Comparison of ENCODE assay signal across 9 cellular contexts in genomic region chr11:63491240-63491587, GRCh38. TPM values are rescaled to one million over a fixed set of nuclear protein-coding genes. Genes with fewer than 3 reads are reported as not detected.
DNase-seq lines count a peak whose midpoint lies in the region; ATAC-seq, FAIRE-seq and TF ChIP-seq lines count a peak whose summit lies in the region.
"Had no signal": no experiment of that assay in that cellular context is flagged by ENCODE, and none has a peak within 500 bp of the region (broad histone marks: within the 10 kb centered on the region; RNA-seq: fewer than 3 reads in every experiment).

No MANE protein-coding gene starts in this region.

- H3K27ac ChIP-seq in cardiac muscle cell (no peak overlapping the region), endothelial cell of umbilical vein (ENCODE audit: insufficient read depth, low read depth, low read length) (no peak overlapping the region), vagina (peak overlapping the region; percentile 57)

- no peaks in the 10 kb centered on the region for H3K79me2 ChIP-seq in endothelial cell of umbilical vein (ENCODE audit: control insufficient read depth, insufficient read depth, low read length)

- DNase-seq in cardiac muscle cell (ENCODE audit: low read depth in 1 of 2, low spot score in 1 of 2): no peak
- DNase-seq in left ventricle myocardium superior: no peak
- no peak for DNase-seq in endothelial cell of umbilical vein (ENCODE audit: low read depth, low spot score)
- no peak for DNase-seq in natural killer cell
- no peak for DNase-seq in vagina (ENCODE audit: extremely low spot score in 2 of 2)
- no peak for DNase-seq in NCI-H1048 (lab: John Stamatoyannopoulos, UW)
- DNase-seq in activated effector memory CD4-positive, alpha-beta T cell treated with Interleukin-2 at 50 U/mL for 16 hours: no peak

- FAIRE-seq in endothelial cell of umbilical vein (lab: Jason Lieb, UNC): no peak

- H3K4me3 ChIP-seq in cardiac muscle cell (peak overlapping the region; percentile 28), endothelial cell of umbilical vein (replicated peaks in 1 of 3; ENCODE audit: insufficient read depth in 1 of 3, low read depth in 1 of 3, low read length in 3 of 3) (peak overlapping the region; percentile 12 to 29 (median 23)), vagina (peak overlapping the region; percentile 50 to 57)

- H3K36me3 ChIP-seq in cardiac muscle cell: no peaks in the 10 kb centered on the region
- no peaks in the 10 kb centered on the region for H3K36me3 ChIP-seq in endothelial cell of umbilical vein (ENCODE audit: control insufficient read depth in 2 of 2, extremely low read depth in 1 of 2, insufficient read depth in 2 of 2, low read length in 2 of 2)
- no peaks in the 10 kb centered on the region for H3K36me3 ChIP-seq in vagina

- CTCF ChIA-PET in endothelial cell of umbilical vein (lab: Charles Lee): interaction anchor here (1.1 to 4.1 kb wide), 2 partner anchors 8 to 12 kb away, joined by 3 to 18 read pairs; no protein-coding TSS in a partner anchor

- H3K27me3 Mint-ChIP-seq in natural killer cell (ENCODE audit: low read depth in 2 of 2): peaks cover 15 to 25% of the 10 kb centered on the region in 2 donors

- peak overlapping the region; percentile 90 for H3K4me3 Mint-ChIP-seq in natural killer cell

- no peaks in the 10 kb centered on the region for H3K36me3 Mint-ChIP-seq in natural killer cell

- peak overlapping the region; percentile 31 for H3K4me2 ChIP-seq in endothelial cell of umbilical vein (ENCODE audit: insufficient read depth, low read length)

- no peaks in the 10 kb centered on the region for H3K9me3 ChIP-seq in cardiac muscle cell (ENCODE audit: low read depth)
- no peaks in the 10 kb centered on the region for H3K9me3 ChIP-seq in endothelial cell of umbilical vein (replicated peaks; ENCODE audit: control insufficient read depth, insufficient read depth, low read length)
- H3K9me3 ChIP-seq in vagina: no peaks in the 10 kb centered on the region

- dilution Hi-C loops in endothelial cell of umbilical vein (cut with MboI; ENCODE audit: extremely low pct_ligation_motif_present, low sequenced_read_pairs): no loop called here

- POLR2A ChIA-PET in endothelial cell of umbilical vein (lab: Charles Lee): no interaction called here

- H3K9me1 ChIP-seq in endothelial cell of umbilical vein (replicated peaks; ENCODE audit: control insufficient read depth, extremely low read depth, insufficient read depth, low read length): no peaks in the 10 kb centered on the region

- no peak for TF ChIP-seq CTCF in cardiac muscle cell (IDR thresholded peaks at IDR 0.05; ENCODE audit: low read depth, low read length)
- no peak for TF ChIP-seq CTCF in endothelial cell of umbilical vein (IDR thresholded peaks at IDR 0.05; ENCODE audit: extremely low read depth in 1 of 2, insufficient read depth in 1 of 2, low read depth in 1 of 2, low read length in 2 of 2)
- no peak for TF ChIP-seq CTCF in natural killer cell (IDR thresholded peaks at IDR 0.05)
- no peak for TF ChIP-seq CTCF in vagina (IDR thresholded peaks at IDR 0.05)

- H3K27me3 ChIP-seq in cardiac muscle cell: peaks cover 28% of the 10 kb centered on the region
- H3K27me3 ChIP-seq in endothelial cell of umbilical vein (ENCODE audit: control insufficient read depth in 2 of 2, insufficient read depth in 2 of 2, low read length in 2 of 2): peaks cover 40 to 55% of the 10 kb centered on the region in 2 experiments
- no peaks in the 10 kb centered on the region for H3K27me3 ChIP-seq in vagina

- no peak overlapping the region for H2AFZ ChIP-seq in endothelial cell of umbilical vein (ENCODE audit: low read depth, low read length)

- BruUV-seq in endothelial cell of umbilical vein (replicated peaks; lab: Mats Ljungman, UMichigan): no TSS peak

- intact Hi-C loops in left ventricle myocardium superior (cut with micrococcal nuclease) (no loop called here), endothelial cell of umbilical vein (cut with micrococcal nuclease) (no loop called here), natural killer cell (cut with micrococcal nuclease) (no loop called here), vagina (cut with DNase I) (no loop called here)

- peaks cover 14 to 25% of the 10 kb centered on the region in 2 donors for H3K4me1 Mint-ChIP-seq in natural killer cell

- no peak for ATAC-seq in left ventricle myocardium superior
- ATAC-seq in natural killer cell: no peak
- ATAC-seq in HG02870 (IDR thresholded peaks at IDR 0.05; ENCODE audit: unreplicated experiment): no peak

- no peaks in the 10 kb centered on the region for H3K9me3 Mint-ChIP-seq in natural killer cell

- H3K27ac Mint-ChIP-seq in natural killer cell: peak overlapping the region in 1 of 2 donors; percentile 78

- H3K9ac ChIP-seq in endothelial cell of umbilical vein (replicated peaks; ENCODE audit: extremely low read depth, insufficient read depth, low read length): no peak overlapping the region

- no peak for TF ChIP-seq POLR2A in endothelial cell of umbilical vein (IDR thresholded peaks at IDR 0.05; ENCODE audit: low read depth, low read length)
- TF ChIP-seq POLR2A in vagina (IDR thresholded peaks at IDR 0.05): no peak

- no peaks in the 10 kb centered on the region for H4K20me1 ChIP-seq in endothelial cell of umbilical vein (replicated peaks; ENCODE audit: control insufficient read depth, extremely low read depth, insufficient read depth, low read length)

- H3K4me1 ChIP-seq in cardiac muscle cell (ENCODE audit: low read depth) (peaks cover 7% of the 10 kb centered on the region), endothelial cell of umbilical vein (ENCODE audit: control insufficient read depth, extremely low read depth, insufficient read depth, low read length) (peaks cover 3% of the 10 kb centered on the region), vagina (peaks cover 22% of the 10 kb centered on the region)

TF ChIP-seq in endothelial cell of umbilical vein, 7 proteins besides CTCF, POLR2A, EP300 and RAD21:
- TF ChIP-seq MAX (IDR thresholded peaks at IDR 0.05; ENCODE audit: insufficient read depth, insufficient read length): no peak
- no peak for TF ChIP-seq GATA2 (IDR thresholded peaks at IDR 0.05; ENCODE audit: insufficient read depth, insufficient read length, low read depth, low read length)
- no peak for TF ChIP-seq POLR2AphosphoS5 (IDR thresholded peaks at IDR 0.05; ENCODE audit: insufficient read depth, low read depth, low read length)
- TF ChIP-seq FOS (IDR thresholded peaks at IDR 0.05; ENCODE audit: borderline replicate concordance, insufficient read depth, low read length): no peak
- TF ChIP-seq MYC (IDR thresholded peaks at IDR 0.05; ENCODE audit: low read depth, low read length): no peak
- no peak for TF ChIP-seq EZH2 (IDR thresholded peaks at IDR 0.05; ENCODE audit: borderline replicate concordance, low read depth, low read length, severe bottlenecking)
- TF ChIP-seq JUN (IDR thresholded peaks at IDR 0.05; ENCODE audit: borderline replicate concordance, insufficient read depth, insufficient read length, low read depth): no peak

RNA-seq across cellular contexts. Expression of gene PLAAT5, which starts 0.2 kb away (rescaled TPM):
- total RNA-seq in cardiac muscle cell (0.06 TPM in 1 of 2 replicates, not detected in the other), left ventricle myocardium superior (1.5 TPM), endothelial cell of umbilical vein (not detected in 2 replicates), natural killer cell (1 to 10 TPM in 1 of 3 donors, under 1 TPM in 2; 0.59 to 3.0 (median 0.95) TPM), vagina (0.74 TPM)
- polyA plus RNA-seq in cardiac muscle cell (0.90 TPM in 1 of 2 replicates, not detected in the other), endothelial cell of umbilical vein (not detected in 2 replicates)
- not detected in 2 replicates for polyA plus RNA-seq in endothelial cell of umbilical vein (2011; cell fraction: cytosol; rRNA removed)
- not detected in 2 replicates for polyA plus RNA-seq in endothelial cell of umbilical vein (2011; cell fraction: nucleus; rRNA removed)
- polyA plus RNA-seq in endothelial cell of umbilical vein (2012): not detected in 2 replicates
- not detected in 2 replicates for polyA minus RNA-seq in endothelial cell of umbilical vein
- polyA minus RNA-seq in endothelial cell of umbilical vein (2011; cell fraction: cytosol; rRNA and poly(A)+ RNA removed): not detected
- not detected in 2 replicates for polyA minus RNA-seq in endothelial cell of umbilical vein (2011; cell fraction: nucleus; rRNA and poly(A)+ RNA removed)
- total RNA-seq: M059J had no signal

RNA-seq across cellular contexts. Expression of gene LGALS12, which starts 14.7 kb away (rescaled TPM):
- total RNA-seq in cardiac muscle cell: not detected in 2 replicates
- not detected in 2 replicates for polyA plus RNA-seq in cardiac muscle cell
- 0.72 TPM for total RNA-seq in left ventricle myocardium superior
- not detected in 2 replicates for total RNA-seq in endothelial cell of umbilical vein
- not detected in 2 replicates for polyA plus RNA-seq in endothelial cell of umbilical vein
- polyA plus RNA-seq in endothelial cell of umbilical vein (2011; cell fraction: cytosol; rRNA removed): not detected in 2 replicates
- not detected in 2 replicates for polyA plus RNA-seq in endothelial cell of umbilical vein (2011; cell fraction: nucleus; rRNA removed)
- not detected in 2 replicates for polyA plus RNA-seq in endothelial cell of umbilical vein (2012)
- polyA minus RNA-seq in endothelial cell of umbilical vein: 0.13 and 0.70 TPM in 2 replicates
- polyA minus RNA-seq in endothelial cell of umbilical vein (2011; cell fraction: cytosol; rRNA and poly(A)+ RNA removed): not detected
- polyA minus RNA-seq in endothelial cell of umbilical vein (2011; cell fraction: nucleus; rRNA and poly(A)+ RNA removed): not detected in 2 replicates
- total RNA-seq in natural killer cell: 1 to 10 TPM in 1 of 3 donors, under 1 TPM in 2; 0.23 to 1.8 (median 0.38) TPM
- 2.7 TPM for total RNA-seq in vagina
- total RNA-seq: M059J had no signal

RNA-seq across cellular contexts. Expression of gene PLAAT4, which starts 45.4 kb away (rescaled TPM):
- total RNA-seq in cardiac muscle cell (0.42 TPM in 1 of 2 replicates, not detected in the other), left ventricle myocardium superior (25.3 TPM), endothelial cell of umbilical vein (0.95 TPM in 1 of 2 replicates, not detected in the other), natural killer cell (100 to 1,000 TPM; 204 to 215 (median 210) TPM), vagina (43.5 TPM)
- polyA plus RNA-seq in cardiac muscle cell (not detected in 2 replicates), endothelial cell of umbilical vein (0.88 and 1.7 TPM in 2 replicates)
- 1.0 and 1.4 TPM in 2 replicates for polyA plus RNA-seq in endothelial cell of umbilical vein (2011; cell fraction: cytosol; rRNA removed)
- 0.36 TPM in 1 of 2 replicates, not detected in the other for polyA plus RNA-seq in endothelial cell of umbilical vein (2011; cell fraction: nucleus; rRNA removed)
- polyA plus RNA-seq in endothelial cell of umbilical vein (2012): 3.3 and 4.1 TPM in 2 replicates
- polyA minus RNA-seq in endothelial cell of umbilical vein: not detected in 2 replicates
- polyA minus RNA-seq in endothelial cell of umbilical vein (2011; cell fraction: cytosol; rRNA and poly(A)+ RNA removed): not detected
- not detected in 2 replicates for polyA minus RNA-seq in endothelial cell of umbilical vein (2011; cell fraction: nucleus; rRNA and poly(A)+ RNA removed)

Comparison
In these comparisons a context has a peak if more than half of its experiments do, and no peak if none do; other contexts are left out.
1. RNA of gene PLAAT4, which starts 45.4 kb away (total RNA-seq): 204 to 215 TPM in natural killer cell, 43.5 TPM in vagina (single experiment) and 25.3 TPM in left ventricle myocardium superior (single experiment); 0.95 TPM in endothelial cell of umbilical vein and 0.42 TPM in cardiac muscle cell; every median in the first group is over 10 times any median in the second.
2. Peak in every context shown above with its lines, with median percentiles within 50 percentile points of each other: H3K4me3 ChIP-seq.